23 cellular contexts compared by ENCODE assay signal in the genomic region with DNA sequence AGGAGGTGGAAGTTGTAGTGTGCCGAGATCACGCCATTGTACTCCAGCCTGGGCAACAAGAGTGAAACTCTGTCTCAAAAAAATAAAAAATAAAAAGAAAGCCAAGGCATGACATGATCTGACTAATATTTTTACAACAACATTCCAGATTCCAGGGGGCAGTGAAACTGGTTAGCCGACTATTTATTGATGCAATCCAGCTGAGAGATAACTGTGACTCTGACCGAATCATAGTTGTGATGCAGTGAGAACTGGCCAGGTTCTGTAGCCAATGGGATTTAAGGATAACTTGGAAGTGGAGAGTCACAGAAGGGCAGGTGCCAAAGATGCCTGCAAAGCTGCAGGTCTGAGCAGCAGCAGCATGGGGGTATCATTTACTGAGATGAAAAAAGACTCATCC.
DNase-seq lines count a peak whose midpoint lies in the region; ATAC-seq and TF ChIP-seq lines count a peak whose summit lies in the region.
"Had no signal": no experiment of that assay in that cellular context is flagged by ENCODE, and none has a peak within 500 bp of the region (broad histone marks: within the 10 kb centered on the region; RNA-seq: fewer than 3 reads in every experiment).

No MANE protein-coding gene starts in this region.

- H3K36me3 ChIP-seq in MG63 = no peaks in the 10 kb centered on the region
- no peaks in the 10 kb centered on the region for H3K36me3 ChIP-seq in spleen
- H3K36me3 ChIP-seq: SJCRH30, uterus had no signal

- H3K4me1 ChIP-seq in spleen = no peaks in the 10 kb centered on the region
- H3K4me1 ChIP-seq: SJCRH30, uterus had no signal

- no peaks in the 10 kb centered on the region for H3K27me3 ChIP-seq in MG63
- H3K27me3 ChIP-seq in spleen (replicated peaks in 1 of 7) = no peaks in the 10 kb centered on the region
- H3K27me3 ChIP-seq: uterus had no signal

- no peaks in the 10 kb centered on the region for H3K36me3 Mint-ChIP-seq in effector memory CD8-positive, alpha-beta T cell (ENCODE audit: insufficient read depth)

- H3K27ac Mint-ChIP-seq in effector memory CD8-positive, alpha-beta T cell = no peak overlapping the region
- H3K27ac Mint-ChIP-seq: T-helper 1 cell treated with Interleukin-12 subunit alpha and Interleukin-12 subunit beta and Interleukin-4 antibody, amounts not matched to agents 30 μg/mL and 1 μg/mL, for 36 hours had no signal

- WGBS in spleen, 5 donors = 84 to 93% (median 90%) methylated on average over 4 of the region's 4 CpGs

- H3K9me3 ChIP-seq in MG63 (no peaks in the 10 kb centered on the region; the same call in 1 of the 2 replicates), spleen (no peaks in the 10 kb centered on the region)
- H3K9me3 ChIP-seq: SJCRH30, uterus had no signal

- DNase-seq in AG09309 (ENCODE audit: low read depth) = peak; percentile 10
- peak; percentile 30 for DNase-seq in MG63
- DNase-seq in epithelial cell of prostate (ENCODE audit: low read depth, low spot score) = peak; percentile 77
- peak; percentile 28 for DNase-seq in kidney glomerular epithelial cell (lab: John Stamatoyannopoulos, UW)
- DNase-seq in effector memory CD8-positive, alpha-beta T cell = no peak
- no peak for DNase-seq in spleen
- DNase-seq in NCI-H1048 (lab: John Stamatoyannopoulos, UW) = no peak
- DNase-seq: cerebellar nuclear complex; effector CD8-positive, alpha-beta T cell; HCEC 1CT; NCI-H1092 treated with DMSO at 0.1 percent for 48 hours; NCI-H2029; NCI-H226; NCI-H82; nucleus accumbens; SJCRH30; stimulated activated CD8-positive, alpha-beta memory T cell treated with anti-CD3 and anti-CD28 coated beads, Interleukin-4, amount 100 ng/mL, for 48 hours; substantia nigra; uterus had no signal

- H3K27me3 Mint-ChIP-seq in effector memory CD8-positive, alpha-beta T cell = peaks cover 68 to 77% of the 10 kb centered on the region in 2 donors

- TF ChIP-seq CTCF in AG09309 (IDR thresholded peaks at IDR 0.05; ENCODE audit: control insufficient read depth, insufficient read depth, low read depth, low read length, missing control alignments) (no peak), spleen (IDR thresholded peaks at IDR 0.05 in 8 of 11, conservative IDR thresholded peaks at IDR 0.05 in 3 of 11) (no peak)

- H3K27ac ChIP-seq in epithelial cell of prostate (peak overlapping the region; percentile 33), spleen (no peak overlapping the region)
- H3K27ac ChIP-seq: KMS-11, SJCRH30, uterus, VCaP had no signal

- intact Hi-C loops in spleen (cut with DNase I; ENCODE audit: low total_unique reads) = no loop called here

- H3K4me3 Mint-ChIP-seq in effector memory CD8-positive, alpha-beta T cell = no peak overlapping the region
- H3K4me3 Mint-ChIP-seq: T-helper 1 cell treated with Interleukin-12 subunit alpha and Interleukin-12 subunit beta and Interleukin-4 antibody, amounts not matched to agents 30 μg/mL and 1 μg/mL, for 36 hours had no signal

- no peaks in the 10 kb centered on the region for H3K9me3 Mint-ChIP-seq in effector memory CD8-positive, alpha-beta T cell

- no peak for TF ChIP-seq POLR2A in spleen (IDR thresholded peaks at IDR 0.05)

- H3K4me3 ChIP-seq in AG09309 (ENCODE audit: control insufficient read depth, low read depth, low read length) (no peak overlapping the region), MG63 (no peak overlapping the region), spleen (no peak overlapping the region)
- H3K4me3 ChIP-seq: SJCRH30, uterus had no signal

- H3K4me1 Mint-ChIP-seq in effector memory CD8-positive, alpha-beta T cell (ENCODE audit: low read depth in 2 of 2) = no peaks in the 10 kb centered on the region

- no peak for ATAC-seq in GM21360 (IDR thresholded peaks at IDR 0.05; ENCODE audit: unreplicated experiment)
- no peak for ATAC-seq in effector memory CD8-positive, alpha-beta T cell (replicated peaks)

Comparison
In these comparisons a context has a peak if more than half of its experiments do, and no peak if none do; other contexts are left out.
1. DNase-seq: peak in AG09309 (single experiment), MG63 (single experiment), epithelial cell of prostate (single experiment) and kidney glomerular epithelial cell (single experiment); none in effector memory CD8-positive, alpha-beta T cell (0 of 3), spleen (single experiment) and NCI-H1048 (single experiment).